In genomic region chr1:12621346-12622320, GRCh38 we compare ENCODE assay signal across 1 cellular context.
TF ChIP-seq lines count a peak whose summit lies in the region.

No MANE protein-coding gene starts in this region.

TF ChIP-seq in K562, 482 proteins besides CTCF, POLR2A, EP300 and RAD21:
- TF ChIP-seq KDM5B (IDR thresholded peaks at IDR 0.05; ENCODE audit: insufficient replicate concordance, low read depth, low read length): peak; percentile 22
- TF ChIP-seq NKRF (IDR thresholded peaks at IDR 0.05; ENCODE audit: borderline replicate concordance): no peak
- no peak for TF ChIP-seq LCOR (CRISPR knock-in tag; IDR thresholded peaks at IDR 0.05)
- TF ChIP-seq ZNF76 (CRISPR knock-in tag; IDR thresholded peaks at IDR 0.05; ENCODE audit: borderline replicate concordance): no peak
- TF ChIP-seq, protein P1, sequence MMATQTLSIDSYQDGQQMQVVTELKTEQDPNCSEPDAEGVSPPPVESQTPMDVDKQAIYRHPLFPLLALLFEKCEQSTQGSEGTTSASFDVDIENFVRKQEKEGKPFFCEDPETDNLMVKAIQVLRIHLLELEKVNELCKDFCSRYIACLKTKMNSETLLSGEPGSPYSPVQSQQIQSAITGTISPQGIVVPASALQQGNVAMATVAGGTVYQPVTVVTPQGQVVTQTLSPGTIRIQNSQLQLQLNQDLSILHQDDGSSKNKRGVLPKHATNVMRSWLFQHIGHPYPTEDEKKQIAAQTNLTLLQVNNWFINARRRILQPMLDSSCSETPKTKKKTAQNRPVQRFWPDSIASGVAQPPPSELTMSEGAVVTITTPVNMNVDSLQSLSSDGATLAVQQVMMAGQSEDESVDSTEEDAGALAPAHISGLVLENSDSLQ (IDR thresholded peaks at IDR 0.05): peak; percentile 39
- TF ChIP-seq RBFOX2 (IDR thresholded peaks at IDR 0.05; ENCODE audit: low read depth, low read length): 0 out of 2 replicates have a peak, but pooled peaks have one; percentile 10
